16 cellular contexts compared by ENCODE assay signal in genomic region chr3:28982906-28983305, GRCh38.
DNase-seq lines count a peak whose midpoint lies in the region; ATAC-seq and TF ChIP-seq lines count a peak whose summit lies in the region.
"Had no signal": no experiment of that assay in that cellular context is flagged by ENCODE, and none has a peak within 500 bp of the region (broad histone marks: within the 10 kb centered on the region; RNA-seq: fewer than 3 reads in every experiment).

No MANE protein-coding gene starts in this region.

- no peaks in the 10 kb centered on the region for H3K9me3 ChIP-seq in esophagus squamous epithelium
- H3K9me3 ChIP-seq: BLaER1, colonic mucosa, suprapubic skin had no signal

- H3K4me1 ChIP-seq in esophagus squamous epithelium: peaks cover 0 to 10% (median 0%) of the 10 kb centered on the region in 3 donors
- H3K4me1 ChIP-seq: BLaER1, colonic mucosa, suprapubic skin had no signal

- CTCF ChIA-PET in activated CD8-positive, alpha-beta memory T cell treated with anti-CD3 and anti-CD28 coated beads, Interleukin-2, amount 10 ng/mL, durations not matched to agents 7 days and 5 days (lab: Charles Lee): no interaction called here

- H3K4me3 ChIP-seq in esophagus squamous epithelium: no peak overlapping the region
- H3K4me3 ChIP-seq: BLaER1, colonic mucosa, SK-N-MC, suprapubic skin had no signal

- H3K27ac Mint-ChIP-seq in activated CD8-positive, alpha-beta memory T cell treated with anti-CD3 and anti-CD28 coated beads, Interleukin-2, amount 10 ng/mL, durations not matched to agents 7 days and 5 days: no peak overlapping the region

- DNase-seq in MV-4-11 (lab: John Stamatoyannopoulos, UW) (peak; percentile 5), esophagus squamous epithelium (lab: John Stamatoyannopoulos, UW) (no peak), ecto neural progenitor cell (ENCODE audit: low spot score) (no peak), OCI-M2 (lab: John Stamatoyannopoulos, UW; ENCODE audit: unreplicated experiment) (no peak)
- DNase-seq in activated CD8-positive, alpha-beta memory T cell treated with anti-CD3 and anti-CD28 coated beads, Interleukin-2, amount 10 ng/mL, durations not matched to agents 7 days and 5 days: no peak
- DNase-seq: activated CD8-positive, alpha-beta memory T cell treated with anti-CD3 and anti-CD28 coated beads, Interleukin-2, amount 50 U/mL, for 48 hours; colonic mucosa had no signal

- intact Hi-C loops in esophagus squamous epithelium (cut with DNase I): no loop called here

- H3K27me3 ChIP-seq in esophagus squamous epithelium: no peaks in the 10 kb centered on the region
- H3K27me3 ChIP-seq: BLaER1, colonic mucosa, suprapubic skin had no signal

- TF ChIP-seq POLR2A in esophagus squamous epithelium (IDR thresholded peaks at IDR 0.05): no peak

- H3K4me3 Mint-ChIP-seq in activated CD8-positive, alpha-beta memory T cell treated with anti-CD3 and anti-CD28 coated beads, Interleukin-2, amount 10 ng/mL, durations not matched to agents 7 days and 5 days: no peak overlapping the region
- H3K4me3 Mint-ChIP-seq: neural crest cell had no signal

- TF ChIP-seq CTCF in esophagus squamous epithelium (IDR thresholded peaks at IDR 0.05): no peak

- H3K36me3 ChIP-seq in esophagus squamous epithelium: no peaks in the 10 kb centered on the region
- H3K36me3 ChIP-seq: BLaER1, colonic mucosa, suprapubic skin had no signal

- H3K27ac ChIP-seq in esophagus squamous epithelium: no peak overlapping the region
- H3K27ac ChIP-seq: BLaER1, colonic mucosa, KMS-11, SK-N-MC, suprapubic skin, VCaP had no signal

- H3K4me1 Mint-ChIP-seq in activated CD8-positive, alpha-beta memory T cell treated with anti-CD3 and anti-CD28 coated beads, Interleukin-2, amount 10 ng/mL, durations not matched to agents 7 days and 5 days: no peaks in the 10 kb centered on the region
- H3K4me1 Mint-ChIP-seq: neural crest cell had no signal

- ATAC-seq in GM18517 (IDR thresholded peaks at IDR 0.05; ENCODE audit: unreplicated experiment) (peak; percentile 71), GM21381 (IDR thresholded peaks at IDR 0.05; ENCODE audit: unreplicated experiment) (peak; percentile 84), HG03025 (IDR thresholded peaks at IDR 0.05; ENCODE audit: low FRiP score, unreplicated experiment) (peak; percentile 55)
- ATAC-seq in activated CD8-positive, alpha-beta memory T cell treated with anti-CD3 and anti-CD28 coated beads, Interleukin-2, amount 10 ng/mL, durations not matched to agents 7 days and 5 days: no peak

- H3K36me3 Mint-ChIP-seq in activated CD8-positive, alpha-beta memory T cell treated with anti-CD3 and anti-CD28 coated beads, Interleukin-2, amount 10 ng/mL, durations not matched to agents 7 days and 5 days: no peaks in the 10 kb centered on the region

- H3K9me3 Mint-ChIP-seq in activated CD8-positive, alpha-beta memory T cell treated with anti-CD3 and anti-CD28 coated beads, Interleukin-2, amount 10 ng/mL, durations not matched to agents 7 days and 5 days (ENCODE audit: low read depth): no peaks in the 10 kb centered on the region

- no peaks in the 10 kb centered on the region for H3K27me3 Mint-ChIP-seq in activated CD8-positive, alpha-beta memory T cell treated with anti-CD3 and anti-CD28 coated beads, Interleukin-2, amount 10 ng/mL, durations not matched to agents 7 days and 5 days

- WGBS in esophagus squamous epithelium, 2 donors: 91 to 92% methylated on average over 2 of the region's 2 CpGs
